In genomic region chr10:104234934-104235333, GRCh38 we compare ENCODE assay signal across 16 cellular contexts. TPM values are rescaled to one million over a fixed set of nuclear protein-coding genes. Genes with fewer than 3 reads are reported as not detected.
DNase-seq lines count a peak whose midpoint lies in the region; TF ChIP-seq lines count a peak whose summit lies in the region.
"Had no signal": no experiment of that assay in that cellular context is flagged by ENCODE, and none has a peak within 500 bp of the region (broad histone marks: within the 10 kb centered on the region; RNA-seq: fewer than 3 reads in every experiment).

No MANE protein-coding gene starts in this region.

- H4K12ac ChIP-seq in trophoblast cell (ENCODE audit: low read depth, low read length): no peak overlapping the region

- no peak overlapping the region for H3K18ac ChIP-seq in trophoblast cell (ENCODE audit: low read length)

- no peak overlapping the region for H4K8ac ChIP-seq in trophoblast cell (ENCODE audit: low read depth, low read length)

- WGBS in endodermal cell (ENCODE audit: insufficient coverage in 1 of 2, insufficient read length in 1 of 2), 2 experiments: 71 to 91% methylated on average over 1 of the region's 1 CpG
- no CpG with 5 or more reads among the region's 1 CpG for WGBS in trophoblast cell (ENCODE audit: extremely low coverage, insufficient coverage, insufficient read length)

- H2BK12ac ChIP-seq in trophoblast cell (ENCODE audit: low read length): no peak overlapping the region

- H3K4me1 ChIP-seq in OCI-LY7 (ENCODE audit: insufficient read depth, low read length, poor library complexity, severe bottlenecking): no peaks in the 10 kb centered on the region
- no peaks in the 10 kb centered on the region for H3K4me1 ChIP-seq in endodermal cell (ENCODE audit: control insufficient read depth, insufficient read depth, low read length)
- H3K4me1 ChIP-seq in trophoblast cell (ENCODE audit: control insufficient read depth in 1 of 2, insufficient read depth in 2 of 2, low read length in 2 of 2): peaks cover 0 to 2% of the 10 kb centered on the region in 2 experiments
- H3K4me1 ChIP-seq: HAP-1 had no signal

- H3K9me3 Mint-ChIP-seq in endodermal cell: peaks cover 26% of the 10 kb centered on the region
- peaks cover 23% of the 10 kb centered on the region for H3K9me3 Mint-ChIP-seq in mesothelial cell of epicardium

- H3K36me3 Mint-ChIP-seq in endodermal cell (ENCODE audit: low read depth) (peaks cover 23% of the 10 kb centered on the region), mesothelial cell of epicardium (no peaks in the 10 kb centered on the region)

- BruUV-seq in OCI-LY7 (replicated peaks; lab: Mats Ljungman, UMichigan): no TSS peak

- H3K27ac Mint-ChIP-seq in endodermal cell (no peak overlapping the region), mesothelial cell of epicardium (no peak overlapping the region)

- H3K9me3 ChIP-seq in OCI-LY7 (ENCODE audit: low read length) (peaks cover 17% of the 10 kb centered on the region), endodermal cell (ENCODE audit: control insufficient read depth, low read length) (peaks cover 30% of the 10 kb centered on the region), trophoblast cell (ENCODE audit: insufficient read depth, low read depth, low read length) (no peaks in the 10 kb centered on the region)
- H3K9me3 ChIP-seq: HAP-1 had no signal

- H3K36me3 ChIP-seq in OCI-LY7 (ENCODE audit: insufficient read depth, low read length) (no peaks in the 10 kb centered on the region), endodermal cell (ENCODE audit: control insufficient read depth, insufficient read depth, low read length) (no peaks in the 10 kb centered on the region), trophoblast cell (ENCODE audit: control insufficient read depth in 1 of 2, insufficient read depth in 2 of 2, low read length in 2 of 2) (no peaks in the 10 kb centered on the region)
- H3K36me3 ChIP-seq: HAP-1 had no signal

- H3K4me3 ChIP-seq in OCI-LY7 (ENCODE audit: low read depth, low read length, poor library complexity, severe bottlenecking) (no peak overlapping the region), endodermal cell (ENCODE audit: low read length) (peak overlapping the region; percentile 11), trophoblast cell (ENCODE audit: low read depth, low read length) (no peak overlapping the region)
- H3K4me3 ChIP-seq: GM12878, HAP-1 had no signal

- POLR2A ChIA-PET in OCI-LY7 (lab: Charles Lee): no interaction called here

- intact Hi-C loops in OCI-LY7 (cut with micrococcal nuclease; ENCODE audit: unreplicated experiment): no loop called here

- H3K14ac ChIP-seq in trophoblast cell (ENCODE audit: low read length): no peak overlapping the region

- H3K27me3 ChIP-seq in endodermal cell (ENCODE audit: control insufficient read depth, insufficient read depth, low read length, poor library complexity, severe bottlenecking): no peaks in the 10 kb centered on the region
- H3K27me3 ChIP-seq in trophoblast cell (ENCODE audit: insufficient read depth, low read length): no peaks in the 10 kb centered on the region

- H2AFZ ChIP-seq in OCI-LY7 (ENCODE audit: low read length) (no peak overlapping the region), trophoblast cell (ENCODE audit: insufficient read depth, low read length, poor library complexity) (no peak overlapping the region)

- TF ChIP-seq CTCF in OCI-LY7 (conservative IDR thresholded peaks at IDR 0.05; ENCODE audit: low read length) (no peak), endodermal cell (conservative IDR thresholded peaks at IDR 0.05) (no peak), mesothelial cell of epicardium (IDR thresholded peaks at IDR 0.05; ENCODE audit: unreplicated experiment) (no peak)

- no peak overlapping the region for H4K91ac ChIP-seq in trophoblast cell (ENCODE audit: low read depth, low read length)

- no peaks in the 10 kb centered on the region for H4K20me1 ChIP-seq in OCI-LY7 (ENCODE audit: insufficient read depth, low read length)

- H2BK5ac ChIP-seq in trophoblast cell (ENCODE audit: low read depth, low read length, poor library complexity): no peak overlapping the region

- H3K4ac ChIP-seq in trophoblast cell (ENCODE audit: low read depth, low read length): no peak overlapping the region

- no peak overlapping the region for H3K4me3 Mint-ChIP-seq in endodermal cell
- H3K4me3 Mint-ChIP-seq in mesothelial cell of epicardium: no peak overlapping the region

- no peak overlapping the region for H3K23ac ChIP-seq in trophoblast cell (ENCODE audit: low read length)

- no peak overlapping the region for H3K27ac ChIP-seq in OCI-LY7 (ENCODE audit: low read depth, low read length, poor library complexity, severe bottlenecking)
- no peak overlapping the region for H3K27ac ChIP-seq in endodermal cell (ENCODE audit: low read depth, low read length)
- no peak overlapping the region for H3K27ac ChIP-seq in trophoblast cell (ENCODE audit: low read depth, low read length)

- H3K27me3 Mint-ChIP-seq in endodermal cell (ENCODE audit: insufficient read depth) (no peaks in the 10 kb centered on the region), mesothelial cell of epicardium (ENCODE audit: low read depth) (peaks cover 4% of the 10 kb centered on the region)

- H3K79me2 ChIP-seq in OCI-LY7 (ENCODE audit: insufficient read depth, low read depth, low read length) (no peaks in the 10 kb centered on the region), trophoblast cell (ENCODE audit: control insufficient read depth, insufficient read depth, low read length, poor library complexity) (no peaks in the 10 kb centered on the region)

- no peaks in the 10 kb centered on the region for H3K9me2 ChIP-seq in OCI-LY7 (ENCODE audit: insufficient read depth, low read length)

- CTCF ChIA-PET in OCI-LY7 (lab: Charles Lee; ENCODE audit: unreplicated experiment): no interaction called here

- H2AK5ac ChIP-seq in trophoblast cell (ENCODE audit: low read length): no peak overlapping the region

- H3K9ac ChIP-seq in endodermal cell (ENCODE audit: extremely low read depth, low read length, poor library complexity, severe bottlenecking) (no peak overlapping the region), trophoblast cell (ENCODE audit: low read length) (no peak overlapping the region)

- DNase-seq in DMS114 treated with DMSO at 0.1 percent for 48 hours (lab: John Stamatoyannopoulos, UW; ENCODE audit: unreplicated experiment): peak; percentile 11
- peak; percentile 13 for DNase-seq in OCI-LY7 (ENCODE audit: low spot score)
- no peak for DNase-seq in endodermal cell
- DNase-seq in mesothelial cell of epicardium (ENCODE audit: low spot score in 2 of 2, unreplicated experiment in 2 of 2): no peak
- no peak for DNase-seq in cortex of kidney (lab: John Stamatoyannopoulos, UW)
- DNase-seq in trophoblast cell: no peak
- DNase-seq: 8988T; C1 segment of cervical spinal cord; Calu3; CD4-positive, alpha-beta memory T cell; COR-L47; DMS153; DND-41; GOT3 had no signal

- H3K4me2 ChIP-seq in OCI-LY7 (ENCODE audit: low read length): no peak overlapping the region
- no peak overlapping the region for H3K4me2 ChIP-seq in trophoblast cell (ENCODE audit: low read length)

- H3K4me1 Mint-ChIP-seq in endodermal cell: peaks cover 4% of the 10 kb centered on the region
- peaks cover 9% of the 10 kb centered on the region for H3K4me1 Mint-ChIP-seq in mesothelial cell of epicardium

- no peaks in the 10 kb centered on the region for H3K79me1 ChIP-seq in trophoblast cell (ENCODE audit: low read length)

- no peak overlapping the region for H2BK120ac ChIP-seq in trophoblast cell (ENCODE audit: insufficient read depth, low read length, poor library complexity)

RNA-seq across cellular contexts. Expression of gene CFAP43, which starts 2.8 kb away (rescaled TPM):
- not detected in 2 replicates for total RNA-seq in OCI-LY7 (2014; rRNA removed; shearing (Covaris generic))
- total RNA-seq in OCI-LY7 (2022) (not detected in 2 replicates), endodermal cell (1 to 10 TPM; 2.6 to 4.1 TPM), mesothelial cell of epicardium (1.0 to 2.1 TPM (median 1.9 TPM) in 3 replicates)
- polyA plus RNA-seq in endodermal cell (2013, experiment 1 of 2): 1.5 TPM
- 0.91 TPM for polyA plus RNA-seq in endodermal cell (2013, experiment 2 of 2)
- polyA plus RNA-seq in trophoblast cell (2013): 0.64 and 0.88 TPM in 2 replicates
- total RNA-seq: CD4-positive, alpha-beta memory T cell had no signal
- polyA plus RNA-seq: CD4-positive, alpha-beta memory T cell had no signal

RNA-seq across cellular contexts. Expression of gene GSTO1, which starts 19.8 kb away (rescaled TPM):
- 21.4 and 27.4 TPM in 2 replicates for total RNA-seq in OCI-LY7 (2014; rRNA removed; shearing (Covaris generic))
- total RNA-seq in OCI-LY7 (2022) (1.7 and 2.6 TPM in 2 replicates), endodermal cell (100 to 1,000 TPM; 208 to 223 TPM), mesothelial cell of epicardium (62.8 to 65.5 TPM (median 65.2 TPM) in 3 replicates)
- 90.8 TPM for polyA plus RNA-seq in endodermal cell (2013, experiment 1 of 2)
- 93.7 TPM for polyA plus RNA-seq in endodermal cell (2013, experiment 2 of 2)
- 84.3 and 85.5 TPM in 2 replicates for polyA plus RNA-seq in trophoblast cell (2013)

RNA-seq across cellular contexts. Expression of gene GSTO2, which starts 34.0 kb away (rescaled TPM):
- 1.6 and 8.2 TPM in 2 replicates for total RNA-seq in OCI-LY7 (2014; rRNA removed; shearing (Covaris generic))
- total RNA-seq in OCI-LY7 (2022) (1.6 and 2.2 TPM in 2 replicates), endodermal cell (10 to 100 TPM; 17.8 to 18.8 TPM), mesothelial cell of epicardium (11.7 to 13.5 TPM (median 12.7 TPM) in 3 replicates)
- polyA plus RNA-seq in endodermal cell (2013, experiment 1 of 2): 2.8 TPM
- 2.4 TPM for polyA plus RNA-seq in endodermal cell (2013, experiment 2 of 2)
- 1.3 TPM in 2 replicates for polyA plus RNA-seq in trophoblast cell (2013)

Comparison
In these comparisons a context has a peak if more than half of its experiments do, and no peak if none do; other contexts are left out.
1. DNase-seq: peak in DMS114 treated with DMSO at 0.1 percent for 48 hours (single experiment) and OCI-LY7 (single experiment); none in endodermal cell (single experiment), mesothelial cell of epicardium (0 of 2), cortex of kidney (single experiment) and trophoblast cell (0 of 2).